24 cellular contexts compared by ENCODE assay signal in the genomic region with DNA sequence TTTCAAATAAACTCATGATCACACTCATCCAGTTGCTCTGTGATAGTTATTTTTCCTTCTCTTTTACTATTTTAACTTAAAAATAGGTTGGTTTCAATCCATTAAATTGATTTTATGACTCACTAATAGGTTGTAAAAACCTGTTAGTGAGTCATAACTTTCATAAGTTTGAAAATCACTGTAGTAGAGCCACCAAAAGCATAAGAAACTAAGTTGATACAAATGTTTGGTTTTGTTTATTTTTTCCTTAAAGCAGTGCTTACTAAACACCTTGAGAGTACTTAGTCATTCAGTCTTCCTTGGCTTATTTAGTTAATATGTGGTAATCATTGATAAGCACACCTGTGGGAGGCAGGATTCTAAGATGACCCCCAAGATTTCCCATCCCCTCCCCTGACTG.
"Had no signal": no experiment of that assay in that cellular context is flagged by ENCODE, and none has a peak within 500 bp of the region (broad histone marks: within the 10 kb centered on the region; RNA-seq: fewer than 3 reads in every experiment).

No MANE protein-coding gene starts in this region.

- DNase-seq: effector memory CD4-positive, alpha-beta T cell; immature natural killer cell; left cardiac atrium; left ventricle myocardium inferior; mesendoderm; naive B cell; nephron progenitor cell; retina; spleen; stimulated activated CD4-positive, alpha-beta T cell treated with anti-CD3 and anti-CD28 coated beads, Interleukin-15, amount 100 ng/mL, for 24 hours; stimulated activated CD4-positive, alpha-beta T cell treated with anti-CD3 and anti-CD28 coated beads, Interleukin-1b, Interleukin-23, amount 100 ng/mL, for 48 hours; stimulated activated CD4-positive, alpha-beta T cell treated with anti-CD3 and anti-CD28 coated beads, Interleukin-4, amount 100 ng/mL, for 24 hours; upper lobe of right lung had no signal

- H3K9me3 ChIP-seq: esophagus muscularis mucosa, prostate gland, upper lobe of right lung had no signal

- H3K4me3 Mint-ChIP-seq: immature natural killer cell; naive B cell; nephron progenitor cell; stimulated activated memory B cell treated with anti-CD40 and anti-IgM and Interleukin-4, amounts not matched to agents 10 μg/mL and 1 μg/mL and 100 μg/mL, for 72 hours; stimulated activated naive CD8-positive, alpha-beta T cell treated with anti-CD3 and anti-CD28 coated beads, Interleukin-15, Interleukin-2, amounts not matched to agents 100 ng/mL and 50 ng/mL, for 24 hours had no signal

- H3K36me3 Mint-ChIP-seq: immature natural killer cell; naive B cell; stimulated activated memory B cell treated with anti-CD40 and anti-IgM and Interleukin-4, amounts not matched to agents 10 μg/mL and 1 μg/mL and 100 μg/mL, for 72 hours had no signal

- H3K27ac Mint-ChIP-seq: immature natural killer cell; naive B cell; nephron progenitor cell; stimulated activated memory B cell treated with anti-CD40 and anti-IgM and Interleukin-4, amounts not matched to agents 10 μg/mL and 1 μg/mL and 100 μg/mL, for 72 hours; stimulated activated naive CD8-positive, alpha-beta T cell treated with anti-CD3 and anti-CD28 coated beads, Interleukin-15, Interleukin-2, amounts not matched to agents 100 ng/mL and 50 ng/mL, for 24 hours had no signal

- H3K27me3 ChIP-seq: esophagus muscularis mucosa, spleen, tibial nerve, upper lobe of right lung had no signal

- H3K4me3 ChIP-seq: esophagus muscularis mucosa, left ventricle myocardium inferior, lung, prostate gland, spleen, tibial nerve, upper lobe of right lung had no signal

- H3K27me3 Mint-ChIP-seq: naive B cell; stimulated activated memory B cell treated with anti-CD40 and anti-IgM and Interleukin-4, amounts not matched to agents 10 μg/mL and 1 μg/mL and 100 μg/mL, for 72 hours; stimulated activated naive CD8-positive, alpha-beta T cell treated with anti-CD3 and anti-CD28 coated beads, Interleukin-15, Interleukin-2, amounts not matched to agents 100 ng/mL and 50 ng/mL, for 24 hours had no signal

- H3K4me1 Mint-ChIP-seq: immature natural killer cell; naive B cell; stimulated activated memory B cell treated with anti-CD40 and anti-IgM and Interleukin-4, amounts not matched to agents 10 μg/mL and 1 μg/mL and 100 μg/mL, for 72 hours had no signal

- H3K36me3 ChIP-seq: esophagus muscularis mucosa, left ventricle myocardium inferior, prostate gland, spleen, tibial nerve, upper lobe of right lung had no signal

- H3K9me3 Mint-ChIP-seq: immature natural killer cell; stimulated activated memory B cell treated with anti-CD40 and anti-IgM and Interleukin-4, amounts not matched to agents 10 μg/mL and 1 μg/mL and 100 μg/mL, for 72 hours; stimulated activated naive CD8-positive, alpha-beta T cell treated with anti-CD3 and anti-CD28 coated beads, Interleukin-15, Interleukin-2, amounts not matched to agents 100 ng/mL and 50 ng/mL, for 24 hours had no signal

- ATAC-seq: left cardiac atrium; sciatic nerve; stimulated activated memory B cell treated with anti-CD40 and anti-IgM and Interleukin-4, amounts not matched to agents 10 μg/mL and 1 μg/mL and 100 μg/mL, for 72 hours; upper lobe of right lung had no signal

- FAIRE-seq: endometrium, keratinocyte had no signal

- H3K27ac ChIP-seq: epithelial cell of prostate, esophagus muscularis mucosa, left ventricle myocardium inferior, parathyroid adenoma, prostate gland, spleen, tibial nerve, upper lobe of right lung had no signal

- H3K4me1 ChIP-seq: esophagus muscularis mucosa, left ventricle myocardium inferior, parathyroid adenoma, prostate gland, spleen, tibial nerve, upper lobe of right lung had no signal
